Comparison of ENCODE assay signal across 21 cellular contexts in genomic region chr11:69498614-69499175, GRCh38. TPM values are rescaled to one million over a fixed set of nuclear protein-coding genes. Genes with fewer than 3 reads are reported as not detected.
"Had no signal": no experiment of that assay in that cellular context is flagged by ENCODE, and none has a peak within 500 bp of the region (broad histone marks: within the 10 kb centered on the region; RNA-seq: fewer than 3 reads in every experiment).

No MANE protein-coding gene starts in this region.

- H3K4me1 Mint-ChIP-seq: natural killer cell had no signal

- ATAC-seq: activated T-cell treated with anti-CD3 and anti-CD28 coated beads, Interleukin-2, amount 50 U/mL, for 4 hours; gastroesophageal sphincter; heart left ventricle; natural killer cell had no signal

- H3K9me3 Mint-ChIP-seq: activated CD4-positive, alpha-beta T cell treated with anti-CD3 and anti-CD28 coated beads, Interleukin-2, amount 10 ng/mL, durations not matched to agents 7 days and 5 days; activated naive CD4-positive, alpha-beta T cell treated with anti-CD3 and anti-CD28 coated beads, Interleukin-2, amount 10 ng/mL, durations not matched to agents 7 days and 5 days; activated T-cell treated with anti-CD3 and anti-CD28 coated beads, Interleukin-2, amount 50 U/mL, for 4 hours; natural killer cell had no signal

- H3K27me3 ChIP-seq: brain microvascular endothelial cell, gastroesophageal sphincter, heart left ventricle, tibial artery, uterus had no signal

- H3K27ac Mint-ChIP-seq: activated CD4-positive, alpha-beta T cell treated with anti-CD3 and anti-CD28 coated beads, Interleukin-2, amount 10 ng/mL, durations not matched to agents 7 days and 5 days; activated naive CD4-positive, alpha-beta T cell treated with anti-CD3 and anti-CD28 coated beads, Interleukin-2, amount 10 ng/mL, durations not matched to agents 7 days and 5 days; natural killer cell had no signal

- H3K36me3 ChIP-seq: brain microvascular endothelial cell, gastroesophageal sphincter, heart left ventricle, tibial artery, uterus had no signal

- H3K27ac ChIP-seq: brain microvascular endothelial cell, heart left ventricle, tibial artery, uterus had no signal

- H3K4me3 ChIP-seq: gastroesophageal sphincter, heart left ventricle, tibial artery, uterus had no signal

- H3K9me3 ChIP-seq: gastroesophageal sphincter, heart left ventricle, tibial artery, uterus had no signal

- DNase-seq: activated CD4-positive, alpha-beta T cell treated with anti-CD3 and anti-CD28 coated beads, Interleukin-2, amount 10 ng/mL, durations not matched to agents 7 days and 5 days; activated CD8-positive, alpha-beta memory T cell treated with anti-CD3 and anti-CD28 coated beads, Interleukin-2, amount 50 U/mL, for 4 hours; activated naive CD4-positive, alpha-beta T cell treated with anti-CD3 and anti-CD28 coated beads, Interleukin-2, amount 10 ng/mL, durations not matched to agents 7 days and 5 days; activated T-cell treated with anti-CD3 and anti-CD28 coated beads, Interleukin-2, amount 50 U/mL, for 4 hours; brain microvascular endothelial cell; cortex of kidney; natural killer cell; stimulated activated CD4-positive, alpha-beta T cell treated with anti-CD3 and anti-CD28 coated beads, Interleukin-2, amount 100 ng/mL, for 24 hours; stimulated activated naive CD4-positive, alpha-beta T cell treated with Interleukin-2 at 50 U/mL for 16 hours; T-helper 1 cell; T-helper 9 cell; tibial artery; uterus had no signal

- H3K27me3 Mint-ChIP-seq: activated CD4-positive, alpha-beta T cell treated with anti-CD3 and anti-CD28 coated beads, Interleukin-2, amount 10 ng/mL, durations not matched to agents 7 days and 5 days had no signal

- H3K4me3 Mint-ChIP-seq: activated CD4-positive, alpha-beta T cell treated with anti-CD3 and anti-CD28 coated beads, Interleukin-2, amount 10 ng/mL, durations not matched to agents 7 days and 5 days; activated naive CD4-positive, alpha-beta T cell treated with anti-CD3 and anti-CD28 coated beads, Interleukin-2, amount 10 ng/mL, durations not matched to agents 7 days and 5 days; activated T-cell treated with anti-CD3 and anti-CD28 coated beads, Interleukin-2, amount 50 U/mL, for 4 hours; natural killer cell had no signal

- H3K36me3 Mint-ChIP-seq: activated naive CD4-positive, alpha-beta T cell treated with anti-CD3 and anti-CD28 coated beads, Interleukin-2, amount 10 ng/mL, durations not matched to agents 7 days and 5 days; natural killer cell had no signal

- FAIRE-seq: endometrium had no signal

RNA-seq across cellular contexts. Expression of gene LINC01488, which starts 17.2 kb away (rescaled TPM):
- total RNA-seq: activated CD4-positive, alpha-beta T cell treated with anti-CD3 and anti-CD28 coated beads, Interleukin-2, amount 10 ng/mL, durations not matched to agents 7 days and 5 days; activated T-cell treated with anti-CD3 and anti-CD28 coated beads, Interleukin-2, amount 50 U/mL, for 4 hours; aorta; esophagus mucosa; gastroesophageal sphincter; kidney epithelial cell; lower leg skin; natural killer cell; renal cortical epithelial cell; uterus had no signal
- polyA plus RNA-seq: aorta had no signal
